ENCODE assay signal across 8 cellular contexts in genomic region chr17:70168044-70168978, GRCh38.
DNase-seq lines count a peak whose midpoint lies in the region; ATAC-seq and TF ChIP-seq lines count a peak whose summit lies in the region.

No MANE protein-coding gene starts in this region.

- no peaks in the 10 kb centered on the region for H3K4me1 ChIP-seq in NT2/D1 (ENCODE audit: insufficient read depth, insufficient read length)

- H3K9ac ChIP-seq in NT2/D1 (ENCODE audit: insufficient read length, low read depth), result peak overlapping the region; percentile 76

- ATAC-seq in HG03108 (IDR thresholded peaks at IDR 0.05; ENCODE audit: unreplicated experiment), result peak; percentile 17

- TF ChIP-seq CTCF in GM12875 (IDR thresholded peaks at IDR 0.05; ENCODE audit: borderline replicate concordance, insufficient read depth, low read depth, low read length) (peak; percentile 59), cardiac fibroblast (IDR thresholded peaks at IDR 0.05; ENCODE audit: low read depth, low read length) (peak; percentile 73)

- H3K4me3 ChIP-seq in GM12875 (ENCODE audit: low read depth, low read length), result peak overlapping the region; percentile 19
- peak overlapping the region; percentile 66 for H3K4me3 ChIP-seq in NT2/D1 (ENCODE audit: insufficient read length, low read depth)
- H3K4me3 ChIP-seq in cardiac fibroblast (replicated peaks in 1 of 2; ENCODE audit: low read depth in 2 of 2, low read length in 2 of 2), result peak overlapping the region; percentile 43 to 70
- peak overlapping the region; percentile 63 for H3K4me3 ChIP-seq in skeletal muscle cell (ENCODE audit: low read depth, low read length)

- no peaks in the 10 kb centered on the region for H3K36me3 ChIP-seq in NT2/D1 (ENCODE audit: insufficient read depth, insufficient read length, low read length)

- in situ Hi-C loops in ACHN (cut with HindIII; ENCODE audit: low pct_ligation_motif_present, low pct_unique_long_range_greater_than_20kb, low sequenced_read_pairs), result no loop called here

- peak; percentile 81 for DNase-seq in ACHN
- DNase-seq in NT2/D1 (ENCODE audit: low read depth, low spot score), result peak; percentile 64
- DNase-seq in cardiac fibroblast (ENCODE audit: low read depth in 2 of 2), result peak; percentile 55 to 86
- DNase-seq in inferior parietal cortex (ENCODE audit: extremely low spot score), result peak; percentile 82
- DNase-seq in skeletal muscle cell (ENCODE audit: low read depth), result no peak
- no peak for DNase-seq in AML-193 (lab: John Stamatoyannopoulos, UW)

- no peaks in the 10 kb centered on the region for H3K9me3 ChIP-seq in NT2/D1 (ENCODE audit: insufficient read depth, low read length)

- H3K27me3 ChIP-seq in NT2/D1 (ENCODE audit: insufficient read depth, insufficient read length), result peaks cover 19% of the 10 kb centered on the region

Comparison
In these comparisons a context has a peak if more than half of its experiments do, and no peak if none do; other contexts are left out.
1. DNase-seq: peak in ACHN (single experiment), NT2/D1 (single experiment), cardiac fibroblast (2 of 2) and inferior parietal cortex (single experiment); none in skeletal muscle cell (single experiment) and AML-193 (0 of 2).
2. Peak in every context shown above with its lines, with median percentiles within 50 percentile points of each other: H3K4me3 ChIP-seq.